ENCODE assay signal across 9 cellular contexts in the genomic region with DNA sequence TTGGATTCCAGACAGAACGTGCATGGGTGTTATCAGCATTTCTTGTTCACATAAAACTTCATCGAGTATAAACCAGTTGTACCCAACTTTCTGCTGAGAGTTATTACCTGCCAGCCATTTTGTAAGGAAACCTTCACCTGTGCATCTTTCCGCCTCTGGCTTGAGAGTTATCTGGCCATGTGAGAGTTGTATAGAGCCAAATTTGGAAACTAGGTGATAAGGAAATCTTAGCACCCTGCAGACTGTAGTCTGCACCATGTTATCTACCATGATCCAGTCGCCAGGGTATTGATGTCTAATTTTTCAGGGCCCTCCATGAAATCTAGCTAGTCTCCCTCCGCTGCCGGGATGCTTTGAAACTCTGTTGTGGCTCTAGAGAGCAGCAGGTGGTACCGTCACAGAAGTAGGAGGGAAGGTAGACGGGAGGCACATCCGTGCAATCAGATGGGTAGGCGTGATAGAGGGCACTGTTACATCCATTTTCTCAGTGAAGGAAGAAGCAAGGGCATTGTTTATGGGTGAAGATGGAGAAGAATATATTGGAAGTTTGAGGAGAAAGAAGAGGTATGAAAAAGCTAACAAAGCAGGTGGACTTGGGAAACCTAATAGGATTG. TPM values are rescaled to one million over a fixed set of nuclear protein-coding genes. Genes with fewer than 3 reads are reported as not detected.
A peak's percentile ranks its signal among the peaks of the same experiment; 100 is the strongest.
DNase-seq lines count a peak whose midpoint lies in the region; ATAC-seq, FAIRE-seq and TF ChIP-seq lines count a peak whose summit lies in the region.
"Had no signal": no experiment of that assay in that cellular context is flagged by ENCODE, and none has a peak within 500 bp of the region (broad histone marks: within the 10 kb centered on the region; RNA-seq: fewer than 3 reads in every experiment).

No MANE protein-coding gene starts in this region.

- no peaks in the 10 kb centered on the region for H3K27me3 Mint-ChIP-seq in CD4-positive, CD25-positive, alpha-beta regulatory T cell

- intact Hi-C loops in pancreas (cut with DNase I), result loop anchor here in 1 of 3 donors (10.0 kb wide), 1 partner anchor 203 kb away; no protein-coding TSS in a partner anchor

- peak overlapping the region in 2 of 3 donors; percentile 93 to 94 for H3K27ac Mint-ChIP-seq in CD4-positive, CD25-positive, alpha-beta regulatory T cell

- TF ChIP-seq CTCF in NB4 (IDR thresholded peaks at IDR 0.05; ENCODE audit: low read depth, low read length) (no peak), pancreas (IDR thresholded peaks at IDR 0.05) (no peak)

- no peak for ATAC-seq in CD4-positive, CD25-positive, alpha-beta regulatory T cell (ENCODE audit: low read depth in 2 of 2)
- no peak for ATAC-seq in pancreas
- ATAC-seq in HG03469 (IDR thresholded peaks at IDR 0.05; ENCODE audit: unreplicated experiment), result no peak
- no peak for ATAC-seq in GM19452 (IDR thresholded peaks at IDR 0.05; ENCODE audit: unreplicated experiment)

- no peaks in the 10 kb centered on the region for H3K27me3 ChIP-seq in CD4-positive, CD25-positive, alpha-beta regulatory T cell (ENCODE audit: control insufficient read depth, insufficient read depth, low read length)
- no peaks in the 10 kb centered on the region for H3K27me3 ChIP-seq in pancreas

- H3K4me1 Mint-ChIP-seq in CD4-positive, CD25-positive, alpha-beta regulatory T cell, result peaks cover 0 to 16% (median 10%) of the 10 kb centered on the region in 4 donors

- no peak for DNase-seq in CD4-positive, CD25-positive, alpha-beta regulatory T cell
- DNase-seq in NB4 (ENCODE audit: low read depth), result peak; percentile 18
- DNase-seq in erythroblast (lab: John Stamatoyannopoulos, UW), result peak; percentile 44 to 58
- DNase-seq in pancreas, result no peak
- DNase-seq in NCI-H2107 treated with DMSO at 0.1 percent for 48 hours (lab: John Stamatoyannopoulos, UW; ENCODE audit: unreplicated experiment), result no peak
- no peak for DNase-seq in amniotic stem cell (lab: John Stamatoyannopoulos, UW)

- WGBS in pancreas, 2 donors, result 71% methylated on average over 10 of the region's 10 CpGs

- no peak for FAIRE-seq in pancreas (lab: Jason Lieb, UNC)
- FAIRE-seq: endometrium had no signal

- peaks cover 24% of the 10 kb centered on the region for H3K36me3 ChIP-seq in CD4-positive, CD25-positive, alpha-beta regulatory T cell (ENCODE audit: control insufficient read depth, insufficient read depth, low read length)
- peaks cover 0 to 5% (median 0%) of the 10 kb centered on the region in 3 donors for H3K36me3 ChIP-seq in pancreas

- no peaks in the 10 kb centered on the region for H3K9me3 Mint-ChIP-seq in CD4-positive, CD25-positive, alpha-beta regulatory T cell

- H3K4me3 Mint-ChIP-seq in CD4-positive, CD25-positive, alpha-beta regulatory T cell, result no peak overlapping the region

- TF ChIP-seq POLR2A in NB4 (IDR thresholded peaks at IDR 0.05; ENCODE audit: extremely low read depth, insufficient read length) (no peak), erythroblast (IDR thresholded peaks at IDR 0.05; ENCODE audit: low read length) (no peak)

- peaks cover 31% of the 10 kb centered on the region for H3K4me1 ChIP-seq in CD4-positive, CD25-positive, alpha-beta regulatory T cell (ENCODE audit: control insufficient read depth, insufficient read depth, low read length, poor library complexity, severe bottlenecking)
- H3K4me1 ChIP-seq in pancreas, result peaks cover 0 to 10% (median 0%) of the 10 kb centered on the region in 3 donors

- H3K36me3 Mint-ChIP-seq in CD4-positive, CD25-positive, alpha-beta regulatory T cell, result peaks cover 10% of the 10 kb centered on the region

- no peak overlapping the region for H3K27ac ChIP-seq in CD4-positive, CD25-positive, alpha-beta regulatory T cell (ENCODE audit: insufficient read depth, low read length, poor library complexity, severe bottlenecking)
- H3K27ac ChIP-seq in pancreas, result no peak overlapping the region

- peak overlapping the region; percentile 83 for H3K4me3 ChIP-seq in CD4-positive, CD25-positive, alpha-beta regulatory T cell (ENCODE audit: low read depth, low read length)
- H3K4me3 ChIP-seq in NB4 (ENCODE audit: low read depth, low read length) (peak overlapping the region; percentile 81), pancreas (peak overlapping the region in 3 of 4 donors; percentile 58 to 98 (median 97))

- H3K9me3 ChIP-seq in CD4-positive, CD25-positive, alpha-beta regulatory T cell (ENCODE audit: control insufficient read depth in 2 of 2, low read length in 2 of 2), result no peaks in the 10 kb centered on the region
- no peaks in the 10 kb centered on the region for H3K9me3 ChIP-seq in pancreas

RNA-seq across cellular contexts. Expression of gene ANAPC4, which starts 1.2 kb away (rescaled TPM):
- total RNA-seq in CD4-positive, CD25-positive, alpha-beta regulatory T cell, result 50.0 TPM
- 10 to 100 TPM; 18.5 to 24.6 (median 21.6) TPM for polyA plus RNA-seq in CD4-positive, CD25-positive, alpha-beta regulatory T cell
- total RNA-seq in pancreas, result 10 to 100 TPM in 5 of 6 donors, 1 to 10 TPM in 1; 9.0 to 17.6 (median 13.7) TPM
- 10 to 100 TPM; 20.3 to 39.9 TPM for polyA plus RNA-seq in pancreas

Comparison
In these comparisons a context has a peak if more than half of its experiments do, and no peak if none do; other contexts are left out.
1. DNase-seq: peak in NB4 (single experiment) and erythroblast (2 of 2); none in CD4-positive, CD25-positive, alpha-beta regulatory T cell (0 of 3), pancreas (0 of 6), NCI-H2107 treated with DMSO at 0.1 percent for 48 hours (single experiment) and amniotic stem cell (single experiment).
2. Peak in every context shown above with its lines, with median percentiles within 50 percentile points of each other: H3K4me3 ChIP-seq.